ENCODE assay signal across 15 cellular contexts in genomic region chr5:92391-93220, GRCh38. TPM values are rescaled to one million over a fixed set of nuclear protein-coding genes. Genes with fewer than 3 reads are reported as not detected.
DNase-seq lines count a peak whose midpoint lies in the region; ATAC-seq and TF ChIP-seq lines count a peak whose summit lies in the region.
"Had no signal": no experiment of that assay in that cellular context is flagged by ENCODE, and none has a peak within 500 bp of the region (broad histone marks: within the 10 kb centered on the region; RNA-seq: fewer than 3 reads in every experiment).

No MANE protein-coding gene starts in this region.

- ATAC-seq in WTC11 (no peak), GM21515 (IDR thresholded peaks at IDR 0.05; ENCODE audit: unreplicated experiment) (no peak)
- no peak for ATAC-seq in activated CD8-positive, alpha-beta memory T cell treated with anti-CD3 and anti-CD28 coated beads, Interleukin-2, amount 10 ng/mL, durations not matched to agents 7 days and 5 days

- H3K27me3 ChIP-seq in HAP-1 (ENCODE audit: low read depth): no peaks in the 10 kb centered on the region

- DNase-seq in AG09309 (ENCODE audit: low read depth): no peak
- peak; percentile 53 to 62 for DNase-seq in HAP-1 (ENCODE audit: low spot score in 2 of 2)
- no peak for DNase-seq in WTC11 (ENCODE audit: low spot score)
- DNase-seq in iPS-NIHi7 (ENCODE audit: extremely low spot score): peak; percentile 45
- DNase-seq in GM19240 (ENCODE audit: insufficient read length, low spot score): no peak
- DNase-seq in NCI-H187 treated with DMSO at 0.1 percent for 48 hours (lab: John Stamatoyannopoulos, UW): no peak
- no peak for DNase-seq in activated CD8-positive, alpha-beta memory T cell treated with anti-CD3 and anti-CD28 coated beads, Interleukin-2, amount 10 ng/mL, durations not matched to agents 7 days and 5 days
- DNase-seq: activated CD4-positive, alpha-beta T cell treated with anti-CD3 and anti-CD28 coated beads, Interleukin-2, amount 10 ng/mL, durations not matched to agents 7 days and 5 days; activated effector memory CD4-positive, alpha-beta T cell treated with anti-CD3 and anti-CD28 coated beads, Interleukin-2, amount 50 U/mL, for 16 hours; SW 1271; upper lobe of right lung had no signal

- H3K4me3 ChIP-seq in AG09309 (ENCODE audit: control insufficient read depth, low read depth, low read length) (peak overlapping the region; percentile 37), HAP-1 (peak overlapping the region; percentile 44)

- POLR2A ChIA-PET in WTC11 (lab: Charles Lee): interaction anchor here (1.0 to 2.4 kb wide), 4 partner anchors 10 to 38 kb away, joined by 4 to 10 read pairs (median 5); no protein-coding TSS in a partner anchor

- H3K36me3 ChIP-seq in HAP-1 (replicated peaks): peaks cover 9% of the 10 kb centered on the region
- H3K36me3 ChIP-seq: upper lobe of right lung had no signal

- peaks cover 17% of the 10 kb centered on the region for H3K36me3 Mint-ChIP-seq in WTC11
- H3K36me3 Mint-ChIP-seq in activated CD8-positive, alpha-beta memory T cell treated with anti-CD3 and anti-CD28 coated beads, Interleukin-2, amount 10 ng/mL, durations not matched to agents 7 days and 5 days: no peaks in the 10 kb centered on the region
- H3K36me3 Mint-ChIP-seq: CD14-positive monocyte had no signal

- H3K9me3 ChIP-seq in HAP-1: no peaks in the 10 kb centered on the region
- H3K9me3 ChIP-seq: upper lobe of right lung had no signal

- peak overlapping the region; percentile 45 for H3K27ac Mint-ChIP-seq in WTC11
- no peak overlapping the region for H3K27ac Mint-ChIP-seq in activated CD8-positive, alpha-beta memory T cell treated with anti-CD3 and anti-CD28 coated beads, Interleukin-2, amount 10 ng/mL, durations not matched to agents 7 days and 5 days
- H3K27ac Mint-ChIP-seq: activated CD4-positive, alpha-beta T cell treated with anti-CD3 and anti-CD28 coated beads, Interleukin-2, amount 10 ng/mL, durations not matched to agents 7 days and 5 days; CD14-positive monocyte; memory B cell had no signal

- CTCF ChIA-PET in WTC11 (lab: Charles Lee): interaction anchor here (0.5 to 3.3 kb wide), 5 partner anchors 12 to 229 kb away, joined by 3 to 13 read pairs (median 3); partner anchors contain the start of gene AHRR
- CTCF ChIA-PET in activated CD8-positive, alpha-beta memory T cell treated with anti-CD3 and anti-CD28 coated beads, Interleukin-2, amount 10 ng/mL, durations not matched to agents 7 days and 5 days (lab: Charles Lee): no interaction called here

- peaks cover 13% of the 10 kb centered on the region for H3K4me1 ChIP-seq in HAP-1
- H3K4me1 ChIP-seq: upper lobe of right lung had no signal

- H3K9me3 Mint-ChIP-seq in WTC11: no peaks in the 10 kb centered on the region
- no peaks in the 10 kb centered on the region for H3K9me3 Mint-ChIP-seq in activated CD8-positive, alpha-beta memory T cell treated with anti-CD3 and anti-CD28 coated beads, Interleukin-2, amount 10 ng/mL, durations not matched to agents 7 days and 5 days (ENCODE audit: low read depth)
- H3K9me3 Mint-ChIP-seq: activated CD4-positive, alpha-beta T cell treated with anti-CD3 and anti-CD28 coated beads, Interleukin-2, amount 10 ng/mL, durations not matched to agents 7 days and 5 days; memory B cell had no signal

- no peak for TF ChIP-seq CTCF in AG09309 (IDR thresholded peaks at IDR 0.05; ENCODE audit: control insufficient read depth, insufficient read depth, low read depth, low read length, missing control alignments)
- no peak for TF ChIP-seq CTCF in WTC11 (IDR thresholded peaks at IDR 0.05)

- peaks cover 61% of the 10 kb centered on the region for H3K4me1 Mint-ChIP-seq in WTC11
- H3K4me1 Mint-ChIP-seq in activated CD8-positive, alpha-beta memory T cell treated with anti-CD3 and anti-CD28 coated beads, Interleukin-2, amount 10 ng/mL, durations not matched to agents 7 days and 5 days: no peaks in the 10 kb centered on the region
- H3K4me1 Mint-ChIP-seq: memory B cell had no signal

- peaks cover 3% of the 10 kb centered on the region; the same call in 1 of the 2 replicates for H3K27me3 Mint-ChIP-seq in WTC11 (ENCODE audit: low read depth)
- H3K27me3 Mint-ChIP-seq in activated CD8-positive, alpha-beta memory T cell treated with anti-CD3 and anti-CD28 coated beads, Interleukin-2, amount 10 ng/mL, durations not matched to agents 7 days and 5 days: peaks cover 61% of the 10 kb centered on the region

- in situ Hi-C loops in HAP-1 (cut with MboI; ENCODE audit: low sequenced_read_pairs): no loop called here

- peak overlapping the region; percentile 79 for H3K4me3 Mint-ChIP-seq in WTC11
- no peak overlapping the region for H3K4me3 Mint-ChIP-seq in activated CD8-positive, alpha-beta memory T cell treated with anti-CD3 and anti-CD28 coated beads, Interleukin-2, amount 10 ng/mL, durations not matched to agents 7 days and 5 days
- H3K4me3 Mint-ChIP-seq: activated CD4-positive, alpha-beta T cell treated with anti-CD3 and anti-CD28 coated beads, Interleukin-2, amount 10 ng/mL, durations not matched to agents 7 days and 5 days had no signal

TF ChIP-seq in WTC11, 78 proteins besides CTCF, POLR2A, EP300 and RAD21:
- no peak for TF ChIP-seq ATF3 (CRISPR knock-in tag; conservative IDR thresholded peaks at IDR 0.05)
- TF ChIP-seq MXD4 (CRISPR knock-in tag; IDR thresholded peaks at IDR 0.05; ENCODE audit: borderline replicate concordance): no peak
- TF ChIP-seq TCF7 (CRISPR knock-in tag; IDR thresholded peaks at IDR 0.05; ENCODE audit: low read depth): no peak
- TF ChIP-seq SMAD3 (CRISPR knock-in tag; IDR thresholded peaks at IDR 0.05; ENCODE audit: borderline replicate concordance): no peak
- TF ChIP-seq ZNF671 (CRISPR knock-in tag; IDR thresholded peaks at IDR 0.05): no peak
TF ChIP-seq in WTC11: peak in this region for 0.

RNA-seq across cellular contexts. Expression of gene PLEKHG4B, which starts 0.6 kb away (rescaled TPM):
- 51.4 to 53.0 TPM (median 52.1 TPM) in 3 replicates for total RNA-seq in WTC11 (2021)
- total RNA-seq in activated CD8-positive, alpha-beta memory T cell treated with anti-CD3 and anti-CD28 coated beads, Interleukin-2, amount 10 ng/mL, durations not matched to agents 7 days and 5 days: not detected
- total RNA-seq: dermis microvascular lymphatic vessel endothelial cell had no signal

Comparison
In these comparisons a context has a peak if more than half of its experiments do, and no peak if none do; other contexts are left out.
1. DNase-seq: peak in HAP-1 (2 of 2) and iPS-NIHi7 (single experiment); none in AG09309 (single experiment), WTC11 (single experiment), GM19240 (single experiment), NCI-H187 treated with DMSO at 0.1 percent for 48 hours (single experiment) and activated CD8-positive, alpha-beta memory T cell treated with anti-CD3 and anti-CD28 coated beads, Interleukin-2, amount 10 ng/mL, durations not matched to agents 7 days and 5 days (single experiment).
2. RNA of gene PLEKHG4B, which starts 0.6 kb away (total RNA-seq): 51.4 to 53.0 TPM in WTC11; not detected in activated CD8-positive, alpha-beta memory T cell treated with anti-CD3 and anti-CD28 coated beads, Interleukin-2, amount 10 ng/mL, durations not matched to agents 7 days and 5 days; every median in the first group is over 10 times any median in the second.